Comparison of ENCODE assay signal across 9 cellular contexts in the genomic region with DNA sequence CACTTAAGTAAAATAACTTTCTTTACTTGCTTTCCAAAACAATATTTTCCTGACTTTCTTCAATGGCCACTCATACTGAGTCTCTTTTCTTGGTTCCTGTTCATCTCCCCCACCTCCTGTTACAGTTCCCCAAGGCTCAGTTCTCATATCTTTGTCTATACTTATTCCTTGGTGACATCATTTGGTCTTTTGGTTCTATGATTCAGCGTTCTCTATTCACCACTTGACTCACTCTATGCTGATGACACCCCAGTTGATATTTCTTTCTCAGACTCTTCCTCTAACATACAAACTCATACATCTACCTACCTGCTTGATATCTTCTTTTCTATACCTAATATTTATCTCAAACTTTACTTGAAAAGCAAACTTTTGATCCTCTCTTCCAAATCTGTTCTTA.
DNase-seq lines count a peak whose midpoint lies in the region; ATAC-seq lines count a peak whose summit lies in the region.
"Had no signal": no experiment of that assay in that cellular context is flagged by ENCODE, and none has a peak within 500 bp of the region (broad histone marks: within the 10 kb centered on the region; RNA-seq: fewer than 3 reads in every experiment).

No MANE protein-coding gene starts in this region.

- peak overlapping the region; percentile 36 for H3K27ac Mint-ChIP-seq in activated T-cell treated with anti-CD3 and anti-CD28 coated beads, Interleukin-2, amount 50 U/mL, for 72 hours
- no peak overlapping the region for H3K27ac Mint-ChIP-seq in activated CD4-positive, alpha-beta T cell treated with anti-CD3 and anti-CD28 coated beads, Interleukin-2, amount 10 ng/mL, durations not matched to agents 24 days and 14 days

- H3K4me1 Mint-ChIP-seq in activated T-cell treated with anti-CD3 and anti-CD28 coated beads, Interleukin-2, amount 50 U/mL, for 72 hours (ENCODE audit: low read depth), result peaks cover 26% of the 10 kb centered on the region
- H3K4me1 Mint-ChIP-seq in activated CD4-positive, alpha-beta T cell treated with anti-CD3 and anti-CD28 coated beads, Interleukin-2, amount 10 ng/mL, durations not matched to agents 24 days and 14 days, result peaks cover 8% of the 10 kb centered on the region

- intact Hi-C loops in activated CD4-positive, alpha-beta T cell treated with anti-CD3 and anti-CD28 coated beads, Interleukin-2, amount 10 ng/mL, durations not matched to agents 24 days and 14 days (cut with micrococcal nuclease), result no loop called here

- peaks cover 31% of the 10 kb centered on the region for H3K27me3 Mint-ChIP-seq in activated T-cell treated with anti-CD3 and anti-CD28 coated beads, Interleukin-2, amount 50 U/mL, for 72 hours (ENCODE audit: low read depth)
- H3K27me3 Mint-ChIP-seq in activated CD4-positive, alpha-beta T cell treated with anti-CD3 and anti-CD28 coated beads, Interleukin-2, amount 10 ng/mL, durations not matched to agents 24 days and 14 days, result peaks cover 14% of the 10 kb centered on the region

- ATAC-seq in activated T-cell treated with anti-CD3 and anti-CD28 coated beads, Interleukin-2, amount 50 U/mL, for 72 hours (replicated peaks in 1 of 2), result peak; percentile 96 to 97
- peak; percentile 64 for ATAC-seq in HG02970 (IDR thresholded peaks at IDR 0.05; ENCODE audit: low FRiP score, unreplicated experiment)

- no peaks in the 10 kb centered on the region for H3K9me3 Mint-ChIP-seq in activated T-cell treated with anti-CD3 and anti-CD28 coated beads, Interleukin-2, amount 50 U/mL, for 72 hours
- H3K9me3 Mint-ChIP-seq in activated CD4-positive, alpha-beta T cell treated with anti-CD3 and anti-CD28 coated beads, Interleukin-2, amount 10 ng/mL, durations not matched to agents 24 days and 14 days, result no peaks in the 10 kb centered on the region

- H3K4me3 Mint-ChIP-seq in activated T-cell treated with anti-CD3 and anti-CD28 coated beads, Interleukin-2, amount 50 U/mL, for 72 hours, result peak overlapping the region; percentile 2 to 46
- H3K4me3 Mint-ChIP-seq in activated CD4-positive, alpha-beta T cell treated with anti-CD3 and anti-CD28 coated beads, Interleukin-2, amount 10 ng/mL, durations not matched to agents 24 days and 14 days, result no peak overlapping the region

- DNase-seq in activated T-cell treated with anti-CD3 and anti-CD28 coated beads, Interleukin-2, amount 50 U/mL, for 72 hours, result peak in 1 of 2 donors; percentile 7
- DNase-seq in activated T-cell treated with anti-CD3 and anti-CD28 coated beads for 4 hours (no peak), RKO (ENCODE audit: low spot score) (peak; percentile 72), stromal cell of bone marrow (ENCODE audit: low read depth) (peak; percentile 72), NCI-H446 treated with DMSO at 0.1 percent for 48 hours (lab: John Stamatoyannopoulos, UW) (no peak), NCI-H526 treated with DMSO at 0.1 percent for 48 hours (lab: John Stamatoyannopoulos, UW) (no peak)
- no peak for DNase-seq in activated CD4-positive, alpha-beta T cell treated with anti-CD3 and anti-CD28 coated beads, Interleukin-2, amount 10 ng/mL, durations not matched to agents 24 days and 14 days
- DNase-seq: C1 segment of cervical spinal cord had no signal

- H3K36me3 Mint-ChIP-seq in activated T-cell treated with anti-CD3 and anti-CD28 coated beads, Interleukin-2, amount 50 U/mL, for 72 hours (ENCODE audit: insufficient read depth in 2 of 2), result no peaks in the 10 kb centered on the region
- no peaks in the 10 kb centered on the region for H3K36me3 Mint-ChIP-seq in activated CD4-positive, alpha-beta T cell treated with anti-CD3 and anti-CD28 coated beads, Interleukin-2, amount 10 ng/mL, durations not matched to agents 24 days and 14 days (ENCODE audit: low read depth)

Comparison
In these comparisons a context has a peak if more than half of its experiments do, and no peak if none do; other contexts are left out.
1. DNase-seq: peak in RKO (single experiment) and stromal cell of bone marrow (single experiment); none in activated T-cell treated with anti-CD3 and anti-CD28 coated beads for 4 hours (single experiment), NCI-H446 treated with DMSO at 0.1 percent for 48 hours (single experiment), NCI-H526 treated with DMSO at 0.1 percent for 48 hours (single experiment) and activated CD4-positive, alpha-beta T cell treated with anti-CD3 and anti-CD28 coated beads, Interleukin-2, amount 10 ng/mL, durations not matched to agents 24 days and 14 days (single experiment).